1 cellular context compared by ENCODE assay signal in the genomic region with DNA sequence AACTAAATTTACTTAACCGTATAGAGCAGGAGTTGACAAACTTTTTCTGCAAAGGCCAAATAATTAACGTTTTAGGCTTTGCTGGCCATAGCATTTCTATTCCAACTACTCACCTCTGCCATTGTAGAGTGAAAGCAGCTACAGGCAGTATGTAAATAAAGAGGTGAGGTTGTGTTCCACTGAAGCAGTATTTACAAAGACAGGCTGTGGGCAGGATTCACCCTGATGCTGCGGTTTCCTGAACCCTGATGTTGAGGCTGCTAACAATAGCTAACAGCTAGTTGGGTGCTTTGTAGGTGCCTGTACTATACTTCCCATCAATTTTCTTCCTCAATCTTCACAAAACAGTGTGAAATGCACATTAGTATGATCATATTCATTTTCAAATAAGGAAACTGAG.
TF ChIP-seq lines count a peak whose summit lies in the region.

No MANE protein-coding gene starts in this region.

TF ChIP-seq in H1, 55 proteins besides CTCF, POLR2A, EP300 and RAD21 (continued from another document):
- TF ChIP-seq, protein P1, sequence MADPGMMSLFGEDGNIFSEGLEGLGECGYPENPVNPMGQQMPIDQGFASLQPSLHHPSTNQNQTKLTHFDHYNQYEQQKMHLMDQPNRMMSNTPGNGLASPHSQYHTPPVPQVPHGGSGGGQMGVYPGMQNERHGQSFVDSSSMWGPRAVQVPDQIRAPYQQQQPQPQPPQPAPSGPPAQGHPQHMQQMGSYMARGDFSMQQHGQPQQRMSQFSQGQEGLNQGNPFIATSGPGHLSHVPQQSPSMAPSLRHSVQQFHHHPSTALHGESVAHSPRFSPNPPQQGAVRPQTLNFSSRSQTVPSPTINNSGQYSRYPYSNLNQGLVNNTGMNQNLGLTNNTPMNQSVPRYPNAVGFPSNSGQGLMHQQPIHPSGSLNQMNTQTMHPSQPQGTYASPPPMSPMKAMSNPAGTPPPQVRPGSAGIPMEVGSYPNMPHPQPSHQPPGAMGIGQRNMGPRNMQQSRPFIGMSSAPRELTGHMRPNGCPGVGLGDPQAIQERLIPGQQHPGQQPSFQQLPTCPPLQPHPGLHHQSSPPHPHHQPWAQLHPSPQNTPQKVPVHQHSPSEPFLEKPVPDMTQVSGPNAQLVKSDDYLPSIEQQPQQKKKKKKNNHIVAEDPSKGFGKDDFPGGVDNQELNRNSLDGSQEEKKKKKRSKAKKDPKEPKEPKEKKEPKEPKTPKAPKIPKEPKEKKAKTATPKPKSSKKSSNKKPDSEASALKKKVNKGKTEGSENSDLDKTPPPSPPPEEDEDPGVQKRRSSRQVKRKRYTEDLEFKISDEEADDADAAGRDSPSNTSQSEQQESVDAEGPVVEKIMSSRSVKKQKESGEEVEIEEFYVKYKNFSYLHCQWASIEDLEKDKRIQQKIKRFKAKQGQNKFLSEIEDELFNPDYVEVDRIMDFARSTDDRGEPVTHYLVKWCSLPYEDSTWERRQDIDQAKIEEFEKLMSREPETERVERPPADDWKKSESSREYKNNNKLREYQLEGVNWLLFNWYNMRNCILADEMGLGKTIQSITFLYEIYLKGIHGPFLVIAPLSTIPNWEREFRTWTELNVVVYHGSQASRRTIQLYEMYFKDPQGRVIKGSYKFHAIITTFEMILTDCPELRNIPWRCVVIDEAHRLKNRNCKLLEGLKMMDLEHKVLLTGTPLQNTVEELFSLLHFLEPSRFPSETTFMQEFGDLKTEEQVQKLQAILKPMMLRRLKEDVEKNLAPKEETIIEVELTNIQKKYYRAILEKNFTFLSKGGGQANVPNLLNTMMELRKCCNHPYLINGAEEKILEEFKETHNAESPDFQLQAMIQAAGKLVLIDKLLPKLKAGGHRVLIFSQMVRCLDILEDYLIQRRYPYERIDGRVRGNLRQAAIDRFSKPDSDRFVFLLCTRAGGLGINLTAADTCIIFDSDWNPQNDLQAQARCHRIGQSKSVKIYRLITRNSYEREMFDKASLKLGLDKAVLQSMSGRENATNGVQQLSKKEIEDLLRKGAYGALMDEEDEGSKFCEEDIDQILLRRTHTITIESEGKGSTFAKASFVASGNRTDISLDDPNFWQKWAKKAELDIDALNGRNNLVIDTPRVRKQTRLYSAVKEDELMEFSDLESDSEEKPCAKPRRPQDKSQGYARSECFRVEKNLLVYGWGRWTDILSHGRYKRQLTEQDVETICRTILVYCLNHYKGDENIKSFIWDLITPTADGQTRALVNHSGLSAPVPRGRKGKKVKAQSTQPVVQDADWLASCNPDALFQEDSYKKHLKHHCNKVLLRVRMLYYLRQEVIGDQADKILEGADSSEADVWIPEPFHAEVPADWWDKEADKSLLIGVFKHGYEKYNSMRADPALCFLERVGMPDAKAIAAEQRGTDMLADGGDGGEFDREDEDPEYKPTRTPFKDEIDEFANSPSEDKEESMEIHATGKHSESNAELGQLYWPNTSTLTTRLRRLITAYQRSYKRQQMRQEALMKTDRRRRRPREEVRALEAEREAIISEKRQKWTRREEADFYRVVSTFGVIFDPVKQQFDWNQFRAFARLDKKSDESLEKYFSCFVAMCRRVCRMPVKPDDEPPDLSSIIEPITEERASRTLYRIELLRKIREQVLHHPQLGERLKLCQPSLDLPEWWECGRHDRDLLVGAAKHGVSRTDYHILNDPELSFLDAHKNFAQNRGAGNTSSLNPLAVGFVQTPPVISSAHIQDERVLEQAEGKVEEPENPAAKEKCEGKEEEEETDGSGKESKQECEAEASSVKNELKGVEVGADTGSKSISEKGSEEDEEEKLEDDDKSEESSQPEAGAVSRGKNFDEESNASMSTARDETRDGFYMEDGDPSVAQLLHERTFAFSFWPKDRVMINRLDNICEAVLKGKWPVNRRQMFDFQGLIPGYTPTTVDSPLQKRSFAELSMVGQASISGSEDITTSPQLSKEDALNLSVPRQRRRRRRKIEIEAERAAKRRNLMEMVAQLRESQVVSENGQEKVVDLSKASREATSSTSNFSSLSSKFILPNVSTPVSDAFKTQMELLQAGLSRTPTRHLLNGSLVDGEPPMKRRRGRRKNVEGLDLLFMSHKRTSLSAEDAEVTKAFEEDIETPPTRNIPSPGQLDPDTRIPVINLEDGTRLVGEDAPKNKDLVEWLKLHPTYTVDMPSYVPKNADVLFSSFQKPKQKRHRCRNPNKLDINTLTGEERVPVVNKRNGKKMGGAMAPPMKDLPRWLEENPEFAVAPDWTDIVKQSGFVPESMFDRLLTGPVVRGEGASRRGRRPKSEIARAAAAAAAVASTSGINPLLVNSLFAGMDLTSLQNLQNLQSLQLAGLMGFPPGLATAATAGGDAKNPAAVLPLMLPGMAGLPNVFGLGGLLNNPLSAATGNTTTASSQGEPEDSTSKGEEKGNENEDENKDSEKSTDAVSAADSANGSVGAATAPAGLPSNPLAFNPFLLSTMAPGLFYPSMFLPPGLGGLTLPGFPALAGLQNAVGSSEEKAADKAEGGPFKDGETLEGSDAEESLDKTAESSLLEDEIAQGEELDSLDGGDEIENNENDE (IDR thresholded peaks at IDR 0.05; ENCODE audit: insufficient replicate concordance, low read length), result no peak
- TF ChIP-seq SP2 (IDR thresholded peaks at IDR 0.05; ENCODE audit: low read length) (no peak), TEAD4 (IDR thresholded peaks at IDR 0.05; ENCODE audit: low read depth, low read length) (no peak), NRF1 (IDR thresholded peaks at IDR 0.05; ENCODE audit: low read depth, low read length) (no peak), JUN (IDR thresholded peaks at IDR 0.05; ENCODE audit: low read depth, low read length) (no peak), KDM1A (IDR thresholded peaks at IDR 0.05; ENCODE audit: borderline replicate concordance, low read length) (no peak), SAP30 (IDR thresholded peaks at IDR 0.05; ENCODE audit: insufficient read depth, insufficient replicate concordance, low read length) (no peak), KDM5A (IDR thresholded peaks at IDR 0.05; ENCODE audit: low read length) (no peak), NANOG (IDR thresholded peaks at IDR 0.05; ENCODE audit: insufficient read depth, low read depth, low read length, poor library complexity, severe bottlenecking) (no peak)
- TF ChIP-seq, protein P2, sequence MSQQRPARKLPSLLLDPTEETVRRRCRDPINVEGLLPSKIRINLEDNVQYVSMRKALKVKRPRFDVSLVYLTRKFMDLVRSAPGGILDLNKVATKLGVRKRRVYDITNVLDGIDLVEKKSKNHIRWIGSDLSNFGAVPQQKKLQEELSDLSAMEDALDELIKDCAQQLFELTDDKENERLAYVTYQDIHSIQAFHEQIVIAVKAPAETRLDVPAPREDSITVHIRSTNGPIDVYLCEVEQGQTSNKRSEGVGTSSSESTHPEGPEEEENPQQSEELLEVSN (IDR thresholded peaks at IDR 0.05), result no peak
- TF ChIP-seq, protein P3, sequence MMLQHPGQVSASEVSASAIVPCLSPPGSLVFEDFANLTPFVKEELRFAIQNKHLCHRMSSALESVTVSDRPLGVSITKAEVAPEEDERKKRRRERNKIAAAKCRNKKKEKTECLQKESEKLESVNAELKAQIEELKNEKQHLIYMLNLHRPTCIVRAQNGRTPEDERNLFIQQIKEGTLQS (IDR thresholded peaks at IDR 0.05; ENCODE audit: insufficient read depth, low read depth, low read length), result no peak
